ENCODE assay signal across 13 cellular contexts in genomic region chr3:141230293-141230692, GRCh38. TPM values are rescaled to one million over a fixed set of nuclear protein-coding genes. Genes with fewer than 3 reads are reported as not detected.
DNase-seq lines count a peak whose midpoint lies in the region; ATAC-seq and TF ChIP-seq lines count a peak whose summit lies in the region.
"Had no signal": no experiment of that assay in that cellular context is flagged by ENCODE, and none has a peak within 500 bp of the region (broad histone marks: within the 10 kb centered on the region; RNA-seq: fewer than 3 reads in every experiment).

No MANE protein-coding gene starts in this region.

- no peak overlapping the region for H3K23ac ChIP-seq in H9 (ENCODE audit: insufficient read length, low read depth, low read length)

- no peak overlapping the region for H3T11ph ChIP-seq in H9 (ENCODE audit: low read length)

- DNase-seq in CD4-positive, alpha-beta memory T cell, result no peak
- no peak for DNase-seq in H9
- DNase-seq in activated T-helper 2 cell treated with anti-CD3 and anti-CD28 coated beads, Interferon-gamma antibody, Interleukin-2, Interleukin-4, amounts not matched to agents 10 μg/mL and 5 μg/mL and 100 μg/mL, durations not matched to agents 14 hours and 24 hours and 36 hours (ENCODE audit: low spot score), result no peak
- DNase-seq in naive thymus-derived CD4-positive, alpha-beta T cell, result no peak
- no peak for DNase-seq in SHP77 (lab: John Stamatoyannopoulos, UW)
- no peak for DNase-seq in CD14-positive monocyte (ENCODE audit: low spot score)
- DNase-seq in NCI-H1417 (lab: John Stamatoyannopoulos, UW), result no peak
- DNase-seq: GOT3; MG63; right lobe of liver; SHP77 treated with DMSO at 0.1 percent for 48 hours; stimulated activated CD4-positive, alpha-beta T cell treated with anti-CD3 and anti-CD28 coated beads, Interleukin-4, amount 100 ng/mL, for 1 hour had no signal

- no peak overlapping the region for H2BK12ac ChIP-seq in H9 (ENCODE audit: insufficient read length, low read depth, low read length)

- H2BK5ac ChIP-seq in H9 (ENCODE audit: insufficient read length, low read length), result no peak overlapping the region

- POLR2A ChIA-PET in CD4-positive, alpha-beta memory T cell (lab: Charles Lee; ENCODE audit: partially characterized antibody), result interaction anchor here (0.6 to 3.9 kb wide), 9 partner anchors 13 to 647 kb away, joined by 3 to 130 read pairs (median 14); no protein-coding TSS in a partner anchor
- POLR2A ChIA-PET in naive thymus-derived CD4-positive, alpha-beta T cell (lab: Charles Lee), result interaction anchor here (0.6 to 31.2 kb wide), 12 partner anchors 10 to 256 kb away, joined by 3 to 516 read pairs (median 6); no protein-coding TSS in a partner anchor

- no peaks in the 10 kb centered on the region for H3K79me1 ChIP-seq in H9 (ENCODE audit: insufficient read depth, low read depth, low read length, poor library complexity, severe bottlenecking)

- peaks cover 0 to 2% of the 10 kb centered on the region in 2 donors for H3K27me3 Mint-ChIP-seq in CD4-positive, alpha-beta memory T cell
- H3K27me3 Mint-ChIP-seq in H9 (ENCODE audit: low read depth) (peaks cover 36% of the 10 kb centered on the region), CD14-positive monocyte (ENCODE audit: low read depth in 3 of 3) (peaks cover 0 to 10% (median 6%) of the 10 kb centered on the region in 3 donors)
- peaks cover 5% of the 10 kb centered on the region for H3K27me3 Mint-ChIP-seq in activated T-helper 2 cell treated with anti-CD3 and anti-CD28 coated beads, Interferon-gamma antibody, Interleukin-2, Interleukin-4, amounts not matched to agents 10 μg/mL and 5 μg/mL and 100 μg/mL, durations not matched to agents 14 hours and 24 hours and 36 hours (ENCODE audit: low read depth)
- peaks cover 0 to 16% (median 0%) of the 10 kb centered on the region in 5 donors for H3K27me3 Mint-ChIP-seq in naive thymus-derived CD4-positive, alpha-beta T cell

- no peak overlapping the region for H3K4me3 ChIP-seq in CD4-positive, alpha-beta memory T cell (ENCODE audit: low read length in 2 of 2)
- H3K4me3 ChIP-seq in naive thymus-derived CD4-positive, alpha-beta T cell (ENCODE audit: low read length), result no peak overlapping the region
- H3K4me3 ChIP-seq: cardiac muscle cell, MG63 had no signal

- peak overlapping the region; percentile 61 for H3K4me2 ChIP-seq in H9 (ENCODE audit: insufficient read depth, insufficient read length, low read length)

- peak overlapping the region; percentile 92 to 98 (median 96) for H3K27ac Mint-ChIP-seq in CD4-positive, alpha-beta memory T cell
- H3K27ac Mint-ChIP-seq in H9 (no peak overlapping the region), CD14-positive monocyte (peak overlapping the region in 2 of 7 donors; percentile 17 to 79)
- peak overlapping the region; percentile 93 for H3K27ac Mint-ChIP-seq in activated T-helper 2 cell treated with anti-CD3 and anti-CD28 coated beads, Interferon-gamma antibody, Interleukin-2, Interleukin-4, amounts not matched to agents 10 μg/mL and 5 μg/mL and 100 μg/mL, durations not matched to agents 14 hours and 24 hours and 36 hours
- peak overlapping the region; percentile 91 to 98 (median 98) for H3K27ac Mint-ChIP-seq in naive thymus-derived CD4-positive, alpha-beta T cell

- no peaks in the 10 kb centered on the region for H3K9me3 ChIP-seq in CD4-positive, alpha-beta memory T cell (ENCODE audit: control insufficient read depth in 1 of 2, low read length in 2 of 2)
- H3K9me3 ChIP-seq in H9 (ENCODE audit: control insufficient read depth, low read depth, low read length), result no peaks in the 10 kb centered on the region
- H3K9me3 ChIP-seq in naive thymus-derived CD4-positive, alpha-beta T cell (ENCODE audit: control insufficient read depth in 2 of 3, low read length in 3 of 3), result no peaks in the 10 kb centered on the region
- H3K9me3 ChIP-seq: right lobe of liver had no signal

- no peak for ATAC-seq in naive thymus-derived CD4-positive, alpha-beta T cell

- no peaks in the 10 kb centered on the region for H3K27me3 ChIP-seq in CD4-positive, alpha-beta memory T cell (ENCODE audit: insufficient read depth, low read length)
- H3K27me3 ChIP-seq in H9 (ENCODE audit: insufficient read depth, low read length), result peaks cover 7% of the 10 kb centered on the region; the same call in 1 of the 2 replicates
- no peaks in the 10 kb centered on the region for H3K27me3 ChIP-seq in naive thymus-derived CD4-positive, alpha-beta T cell (ENCODE audit: control insufficient read depth in 2 of 2, insufficient read depth in 2 of 2, low read length in 2 of 2)
- H3K27me3 ChIP-seq: cardiac muscle cell, MG63, right lobe of liver had no signal

- no peak overlapping the region for H3K9ac ChIP-seq in H9 (ENCODE audit: extremely low read depth, insufficient read length, low read length)

- H4K5ac ChIP-seq in H9 (ENCODE audit: insufficient read length, low read depth, low read length), result no peak overlapping the region

- no peak overlapping the region for H2BK20ac ChIP-seq in H9 (ENCODE audit: low read depth, low read length, poor library complexity, severe bottlenecking)

- H2BK15ac ChIP-seq in H9 (ENCODE audit: low read depth, low read length), result no peak overlapping the region

- no peak overlapping the region for H3K18ac ChIP-seq in H9 (ENCODE audit: insufficient read length, low read depth, low read length)

- H2AFZ ChIP-seq in H9 (ENCODE audit: low read length), result no peak overlapping the region

- no peak overlapping the region for H2BK120ac ChIP-seq in H9 (ENCODE audit: low read depth, low read length, poor library complexity, severe bottlenecking)

- peaks cover 14% of the 10 kb centered on the region for H3K23me2 ChIP-seq in H9 (ENCODE audit: insufficient read length, low read depth, low read length, poor library complexity, severe bottlenecking)

- H3K4me1 ChIP-seq in CD4-positive, alpha-beta memory T cell (ENCODE audit: insufficient read depth, low read length), result peaks cover 27% of the 10 kb centered on the region
- H3K4me1 ChIP-seq in H9 (ENCODE audit: insufficient read depth, low read length), result peaks cover 3% of the 10 kb centered on the region; the same call in 1 of the 2 replicates
- peaks cover 6 to 26% of the 10 kb centered on the region in 2 donors for H3K4me1 ChIP-seq in naive thymus-derived CD4-positive, alpha-beta T cell (ENCODE audit: control insufficient read depth in 2 of 2, insufficient read depth in 2 of 2, low read length in 2 of 2)
- H3K4me1 ChIP-seq: right lobe of liver had no signal

- H3K36me3 Mint-ChIP-seq in CD4-positive, alpha-beta memory T cell, result peaks cover 6 to 9% of the 10 kb centered on the region in 2 donors
- peaks cover 0 to 8% (median 6%) of the 10 kb centered on the region in 3 experiments; a peak in 5 of 7 replicates for H3K36me3 Mint-ChIP-seq in H9 (ENCODE audit: insufficient read depth in 1 of 3, low read depth in 3 of 3)
- peaks cover 18% of the 10 kb centered on the region for H3K36me3 Mint-ChIP-seq in activated T-helper 2 cell treated with anti-CD3 and anti-CD28 coated beads, Interferon-gamma antibody, Interleukin-2, Interleukin-4, amounts not matched to agents 10 μg/mL and 5 μg/mL and 100 μg/mL, durations not matched to agents 14 hours and 24 hours and 36 hours (ENCODE audit: low read depth)
- peaks cover 0 to 13% (median 6%) of the 10 kb centered on the region in 5 donors for H3K36me3 Mint-ChIP-seq in naive thymus-derived CD4-positive, alpha-beta T cell
- H3K36me3 Mint-ChIP-seq in CD14-positive monocyte, result peaks cover 2 to 7% of the 10 kb centered on the region in 2 donors

- intact Hi-C loops in CD4-positive, alpha-beta memory T cell (cut with micrococcal nuclease), result loop anchor here (2.0 to 10.0 kb wide), 5 partner anchors 37 to 1345 kb away; partner anchors contain the start of genes ATR, SLC25A36 and XRN1
- intact Hi-C loops in activated T-helper 2 cell treated with anti-CD3 and anti-CD28 coated beads, Interferon-gamma antibody, Interleukin-2, Interleukin-4, amounts not matched to agents 10 μg/mL and 5 μg/mL and 100 μg/mL, durations not matched to agents 14 hours and 24 hours and 36 hours (cut with micrococcal nuclease), result loop anchor here (2.0 to 5.0 kb wide), 2 partner anchors 37 to 182 kb away; no protein-coding TSS in a partner anchor
- intact Hi-C loops in naive thymus-derived CD4-positive, alpha-beta T cell (cut with micrococcal nuclease), result loop anchor here (2.0 to 10.0 kb wide), 6 partner anchors 73 to 1217 kb away; partner anchors contain the start of genes ATP1B3 (in 1 of the 2), RNF7 (in 1 of the 2) and XRN1 (in 1 of the 2)
- intact Hi-C loops in CD14-positive monocyte (cut with micrococcal nuclease), result loop anchor here in 1 of 2 donors (10.0 kb wide), 1 partner anchor 285 kb away; the partner anchor contains the start of gene SLC25A36

- H3K4ac ChIP-seq in H9 (ENCODE audit: low read depth, low read length), result no peak overlapping the region

- H3K4me1 Mint-ChIP-seq in CD4-positive, alpha-beta memory T cell, result peaks cover 25 to 52% (median 38%) of the 10 kb centered on the region in 4 donors
- H3K4me1 Mint-ChIP-seq in H9 (peaks cover 43 to 56% of the 10 kb centered on the region in 2 experiments), CD14-positive monocyte (peaks cover 45% of the 10 kb centered on the region)
- peaks cover 47% of the 10 kb centered on the region for H3K4me1 Mint-ChIP-seq in activated T-helper 2 cell treated with anti-CD3 and anti-CD28 coated beads, Interferon-gamma antibody, Interleukin-2, Interleukin-4, amounts not matched to agents 10 μg/mL and 5 μg/mL and 100 μg/mL, durations not matched to agents 14 hours and 24 hours and 36 hours (ENCODE audit: low read depth)
- peaks cover 43 to 57% (median 44%) of the 10 kb centered on the region in 7 donors for H3K4me1 Mint-ChIP-seq in naive thymus-derived CD4-positive, alpha-beta T cell

- no peak overlapping the region for H4K8ac ChIP-seq in H9 (replicated peaks; ENCODE audit: insufficient read length, low read depth, low read length)

- no peak overlapping the region for H2AK5ac ChIP-seq in H9 (ENCODE audit: insufficient read length, low read length)

- no peaks in the 10 kb centered on the region for H3K79me2 ChIP-seq in H9 (ENCODE audit: insufficient read depth, low read length)

- no peak overlapping the region for H3K56ac ChIP-seq in H9 (ENCODE audit: insufficient read length, low read depth, low read length)

- no peak overlapping the region for H3K14ac ChIP-seq in H9 (ENCODE audit: insufficient read depth, low read length)

- peak overlapping the region; percentile 81 for H3K27ac ChIP-seq in CD4-positive, alpha-beta memory T cell (ENCODE audit: low read depth, low read length)
- H3K27ac ChIP-seq in H9 (ENCODE audit: insufficient read length, low read depth, low read length), result no peak overlapping the region
- H3K27ac ChIP-seq in naive thymus-derived CD4-positive, alpha-beta T cell (ENCODE audit: low read depth, low read length), result peak overlapping the region; percentile 85
- H3K27ac ChIP-seq: cardiac muscle cell had no signal

- no peaks in the 10 kb centered on the region for H3K36me3 ChIP-seq in CD4-positive, alpha-beta memory T cell (ENCODE audit: insufficient read depth, low read length)
- peaks cover 0 to 9% (median 0%) of the 10 kb centered on the region in 3 experiments for H3K36me3 ChIP-seq in naive thymus-derived CD4-positive, alpha-beta T cell (ENCODE audit: control insufficient read depth in 2 of 3, insufficient read depth in 3 of 3, low read length in 3 of 3)
- H3K36me3 ChIP-seq: cardiac muscle cell, right lobe of liver had no signal

- TF ChIP-seq CTCF in H9 (conservative IDR thresholded peaks at IDR 0.05) (no peak), CD14-positive monocyte (IDR thresholded peaks at IDR 0.05) (no peak)

- CTCF ChIA-PET in CD4-positive, alpha-beta memory T cell (lab: Charles Lee; ENCODE audit: partially characterized antibody), result interaction anchor here (1.7 to 7.6 kb wide), 6 partner anchors 19 to 82 kb away, joined by 4 to 180 read pairs (median 26); no protein-coding TSS in a partner anchor
- CTCF ChIA-PET in naive thymus-derived CD4-positive, alpha-beta T cell (lab: Charles Lee), result interaction anchor here (0.7 to 7.5 kb wide), 5 partner anchors 12 to 75 kb away, joined by 3 to 82 read pairs (median 61); no protein-coding TSS in a partner anchor

- H4K20me1 ChIP-seq in H9 (ENCODE audit: control insufficient read depth, insufficient read depth, insufficient read length), result no peaks in the 10 kb centered on the region

- peaks cover 0 to 4% (median 0%) of the 10 kb centered on the region in 8 donors for H3K9me3 Mint-ChIP-seq in CD4-positive, alpha-beta memory T cell
- H3K9me3 Mint-ChIP-seq in H9 (no peaks in the 10 kb centered on the region), CD14-positive monocyte (peaks cover 0 to 4% (median 0%) of the 10 kb centered on the region in 7 donors)
- no peaks in the 10 kb centered on the region for H3K9me3 Mint-ChIP-seq in activated T-helper 2 cell treated with anti-CD3 and anti-CD28 coated beads, Interferon-gamma antibody, Interleukin-2, Interleukin-4, amounts not matched to agents 10 μg/mL and 5 μg/mL and 100 μg/mL, durations not matched to agents 14 hours and 24 hours and 36 hours
- peaks cover 0 to 2% (median 0%) of the 10 kb centered on the region in 11 donors for H3K9me3 Mint-ChIP-seq in naive thymus-derived CD4-positive, alpha-beta T cell

- WGBS in H9 (ENCODE audit: extremely low coverage, insufficient read length, low lambda C conversion rate), result no CpG with 5 or more reads among the region's 11 CpGs

- peak overlapping the region; percentile 87 to 98 (median 93) for H3K4me3 Mint-ChIP-seq in CD4-positive, alpha-beta memory T cell
- peak overlapping the region in 1 of 2 experiments; percentile 68; a peak in 3 of 5 replicates for H3K4me3 Mint-ChIP-seq in H9
- H3K4me3 Mint-ChIP-seq in activated T-helper 2 cell treated with anti-CD3 and anti-CD28 coated beads, Interferon-gamma antibody, Interleukin-2, Interleukin-4, amounts not matched to agents 10 μg/mL and 5 μg/mL and 100 μg/mL, durations not matched to agents 14 hours and 24 hours and 36 hours (ENCODE audit: low read depth), result peak overlapping the region; percentile 85
- peak overlapping the region; percentile 80 to 94 (median 92) for H3K4me3 Mint-ChIP-seq in naive thymus-derived CD4-positive, alpha-beta T cell
- no peak overlapping the region for H3K4me3 Mint-ChIP-seq in CD14-positive monocyte

- no peak overlapping the region for H4K91ac ChIP-seq in H9 (ENCODE audit: insufficient read length, low read depth, low read length)

RNA-seq across cellular contexts. Expression of gene PXYLP1, which starts 1.3 kb away (rescaled TPM):
- 10 to 100 TPM; 17.2 to 22.6 TPM for total RNA-seq in CD4-positive, alpha-beta memory T cell
- polyA plus RNA-seq in CD4-positive, alpha-beta memory T cell, result 1 to 10 TPM; 5.2 to 6.9 TPM
- total RNA-seq in H9 (2021), result 17.9 and 19.8 TPM in 2 replicates
- 57.2 and 66.0 TPM in 2 replicates for total RNA-seq in activated T-helper 2 cell treated with anti-CD3 and anti-CD28 coated beads, Interferon-gamma antibody, Interleukin-2, Interleukin-4, amounts not matched to agents 10 μg/mL and 5 μg/mL and 100 μg/mL, durations not matched to agents 14 hours and 24 hours and 36 hours
- total RNA-seq in naive thymus-derived CD4-positive, alpha-beta T cell, result 10 to 100 TPM; 18.6 to 40.9 (median 23.2) TPM
- 10 to 100 TPM; 15.8 to 32.0 TPM for polyA plus RNA-seq in naive thymus-derived CD4-positive, alpha-beta T cell
- 1 to 10 TPM; 4.1 to 5.8 TPM for polyA plus RNA-seq in CD14-positive monocyte

Comparison
In these comparisons a context has a peak if more than half of its experiments do, and no peak if none do; other contexts are left out.
1. H3K27ac Mint-ChIP-seq: peak in CD4-positive, alpha-beta memory T cell (7 of 7), activated T-helper 2 cell treated with anti-CD3 and anti-CD28 coated beads, Interferon-gamma antibody, Interleukin-2, Interleukin-4, amounts not matched to agents 10 μg/mL and 5 μg/mL and 100 μg/mL, durations not matched to agents 14 hours and 24 hours and 36 hours (single experiment) and naive thymus-derived CD4-positive, alpha-beta T cell (9 of 9); none in H9 (0 of 3).
2. H3K4me3 Mint-ChIP-seq: peak in CD4-positive, alpha-beta memory T cell (8 of 8), activated T-helper 2 cell treated with anti-CD3 and anti-CD28 coated beads, Interferon-gamma antibody, Interleukin-2, Interleukin-4, amounts not matched to agents 10 μg/mL and 5 μg/mL and 100 μg/mL, durations not matched to agents 14 hours and 24 hours and 36 hours (single experiment) and naive thymus-derived CD4-positive, alpha-beta T cell (10 of 10); none in CD14-positive monocyte (0 of 2).